ENCODE assay signal across 4 cellular contexts in the genomic region with DNA sequence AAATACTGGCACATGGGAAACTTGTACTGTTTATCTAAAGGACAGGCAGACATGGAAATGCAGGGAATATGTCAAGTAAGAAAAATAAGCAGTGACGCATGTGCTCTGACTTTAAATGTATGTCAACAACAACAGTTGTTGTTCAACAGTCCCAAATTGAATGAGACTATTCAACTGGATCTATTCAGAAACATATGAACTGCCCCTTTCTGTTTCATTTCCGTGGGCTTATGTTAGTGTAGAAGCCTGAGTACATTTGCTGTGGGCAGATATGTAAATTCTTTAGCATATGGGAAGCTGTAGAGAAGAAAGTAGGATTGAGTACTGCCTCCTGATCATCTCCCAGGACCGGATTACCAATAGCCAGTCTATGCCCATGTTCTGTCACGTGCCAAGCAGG. TPM values are rescaled to one million over a fixed set of nuclear protein-coding genes. Genes with fewer than 3 reads are reported as not detected.
"Had no signal": no experiment of that assay in that cellular context is flagged by ENCODE, and none has a peak within 500 bp of the region (broad histone marks: within the 10 kb centered on the region; RNA-seq: fewer than 3 reads in every experiment).

No MANE protein-coding gene starts in this region.

RNA-seq across cellular contexts. Expression of gene PPM1H, which starts 7.4 kb away (rescaled TPM):
- total RNA-seq: activated CD4-positive, alpha-beta memory T cell treated with anti-CD3 and anti-CD28 coated beads, Interleukin-2, amount 10 ng/mL, durations not matched to agents 7 days and 5 days; activated CD4-positive, alpha-beta T cell treated with anti-CD3 and anti-CD28 coated beads, Interleukin-2, amount 10 ng/mL, durations not matched to agents 7 days and 5 days; activated T-cell treated with anti-CD3 and anti-CD28 coated beads, Interleukin-2, amount 50 U/mL, for 72 hours; foreskin keratinocyte had no signal
